8 cellular contexts compared by ENCODE assay signal in genomic region chr2:229921101-229921891, GRCh38. TPM values are rescaled to one million over a fixed set of nuclear protein-coding genes. Genes with fewer than 3 reads are reported as not detected.
A peak's percentile ranks its signal among the peaks of the same experiment; 100 is the strongest.
DNase-seq lines count a peak whose midpoint lies in the region; ATAC-seq, FAIRE-seq and TF ChIP-seq lines count a peak whose summit lies in the region.

No MANE protein-coding gene starts in this region.

- peaks cover 13% of the 10 kb centered on the region for H3K4me1 ChIP-seq in ACC112 (ENCODE audit: control insufficient read depth, insufficient read depth, low read length, unreplicated experiment)
- peaks cover 0 to 6% (median 2%) of the 10 kb centered on the region in 4 experiments; a peak in 1 of 7 replicates for H3K4me1 ChIP-seq in H1 (replicated peaks in 1 of 4; ENCODE audit: control insufficient read depth in 3 of 4, insufficient read depth in 4 of 4, low read length in 3 of 4)
- H3K4me1 ChIP-seq in mesodermal cell (ENCODE audit: control insufficient read depth, insufficient read depth, low read length, poor library complexity, severe bottlenecking): no peaks in the 10 kb centered on the region

- H3K36me3 ChIP-seq in ACC112 (ENCODE audit: insufficient read depth, low read length) (peaks cover 12% of the 10 kb centered on the region), H1 (ENCODE audit: control insufficient read depth in 2 of 4, insufficient read depth in 4 of 4, low read length in 3 of 4) (peaks cover 0 to 4% (median 0%) of the 10 kb centered on the region in 4 experiments; a peak in 1 of 8 replicates), mesodermal cell (ENCODE audit: control insufficient read depth, insufficient read depth, low read length) (peaks cover 20% of the 10 kb centered on the region)

- peak overlapping the region in 3 of 4 experiments; percentile 41 to 75 (median 42); a peak in 6 of 7 replicates for H3K9ac ChIP-seq in H1 (replicated peaks in 1 of 4; ENCODE audit: extremely low read depth in 1 of 4, low read depth in 3 of 4, low read length in 3 of 4)

- H3K4ac ChIP-seq in H1 (replicated peaks; ENCODE audit: insufficient read length, low read depth, low read length): no peak overlapping the region

- H3K9me3 Mint-ChIP-seq in activated CD8-positive, alpha-beta memory T cell treated with anti-CD3 and anti-CD28 coated beads, Interleukin-2, amount 10 ng/mL, durations not matched to agents 7 days and 5 days (ENCODE audit: low read depth): no peaks in the 10 kb centered on the region

- no peak for FAIRE-seq in H1 (lab: Jason Lieb, UNC)

- no peaks in the 10 kb centered on the region for H3K9me3 ChIP-seq in H1 (ENCODE audit: insufficient read depth in 2 of 2, low read depth in 1 of 2, low read length in 1 of 2)
- H3K9me3 ChIP-seq in mesodermal cell (ENCODE audit: control insufficient read depth, low read length): no peaks in the 10 kb centered on the region

- no peak overlapping the region for H3K14ac ChIP-seq in H1 (ENCODE audit: insufficient read length)

- H3K56ac ChIP-seq in H1 (replicated peaks; ENCODE audit: insufficient read length, low read depth, low read length): peak overlapping the region; percentile 86

- peak; percentile 11 for ATAC-seq in GM18517 (IDR thresholded peaks at IDR 0.05; ENCODE audit: unreplicated experiment)
- peak; percentile 15 for ATAC-seq in HG03064 (IDR thresholded peaks at IDR 0.05; ENCODE audit: low read depth, unreplicated experiment)
- peak; percentile 16 for ATAC-seq in activated CD8-positive, alpha-beta memory T cell treated with anti-CD3 and anti-CD28 coated beads, Interleukin-2, amount 10 ng/mL, durations not matched to agents 7 days and 5 days

- TF ChIP-seq EP300 in H1 (IDR thresholded peaks at IDR 0.05; ENCODE audit: borderline replicate concordance in 1 of 2, low read depth in 2 of 2, low read length in 2 of 2): no peak

- H3K27ac Mint-ChIP-seq in activated CD8-positive, alpha-beta memory T cell treated with anti-CD3 and anti-CD28 coated beads, Interleukin-2, amount 10 ng/mL, durations not matched to agents 7 days and 5 days: peak overlapping the region; percentile 99

- H2BK15ac ChIP-seq in H1 (ENCODE audit: low read length): no peak overlapping the region

- peak overlapping the region; percentile 89 to 93 for H3K4me2 ChIP-seq in H1 (ENCODE audit: insufficient read depth in 1 of 2, low read depth in 2 of 2, low read length in 2 of 2)

- CTCF ChIA-PET in activated CD8-positive, alpha-beta memory T cell treated with anti-CD3 and anti-CD28 coated beads, Interleukin-2, amount 10 ng/mL, durations not matched to agents 7 days and 5 days (lab: Charles Lee): interaction anchor here (0.6 to 3.1 kb wide), 7 partner anchors 11 to 1132 kb away, joined by 3 to 16 read pairs (median 3); no protein-coding TSS in a partner anchor
- CTCF ChIA-PET in H1 (lab: Charles Lee; ENCODE audit: partially characterized antibody): interaction anchor here (0.6 to 1.2 kb wide), 2 partner anchors 10 to 124 kb away, joined by 3 to 4 read pairs; no protein-coding TSS in a partner anchor

- H3K4me3 Mint-ChIP-seq in activated CD8-positive, alpha-beta memory T cell treated with anti-CD3 and anti-CD28 coated beads, Interleukin-2, amount 10 ng/mL, durations not matched to agents 7 days and 5 days: peak overlapping the region; percentile 99

- TF ChIP-seq CTCF in H1 (IDR thresholded peaks at IDR 0.05; ENCODE audit: control extremely low read depth in 1 of 3, insufficient read depth in 1 of 3, low read depth in 1 of 3, low read length in 3 of 3): no peak

- no peaks in the 10 kb centered on the region for H3K27me3 Mint-ChIP-seq in activated CD8-positive, alpha-beta memory T cell treated with anti-CD3 and anti-CD28 coated beads, Interleukin-2, amount 10 ng/mL, durations not matched to agents 7 days and 5 days

- H3K27me3 ChIP-seq in ACC112 (ENCODE audit: insufficient read depth, low read length) (no peaks in the 10 kb centered on the region), H1 (replicated peaks in 1 of 4; ENCODE audit: control insufficient read depth in 3 of 4, extremely low read depth in 1 of 4, insufficient read depth in 3 of 4, low read length in 3 of 4) (no peaks in the 10 kb centered on the region)

- H2AFZ ChIP-seq in ACC112 (ENCODE audit: low read length, unreplicated experiment): peak overlapping the region; percentile 28
- H2AFZ ChIP-seq in H1 (ENCODE audit: low read length): no peak overlapping the region

- no peaks in the 10 kb centered on the region for H3K79me1 ChIP-seq in H1 (ENCODE audit: low read depth, low read length)

- H4K20me1 ChIP-seq in H1 (replicated peaks in 1 of 2; ENCODE audit: control insufficient read depth in 1 of 2, insufficient read depth in 2 of 2, low read length in 2 of 2): peaks cover 5 to 7% of the 10 kb centered on the region in 2 experiments

- 0% methylated on average over 26 of the region's 60 CpGs; no CpG with 5 or more reads in 1 of the 2 experiments for WGBS in H1 (ENCODE audit: extremely low coverage in 1 of 2, insufficient coverage in 1 of 2, insufficient read length in 1 of 2, insufficient replicate concordance in 2 of 2, low coverage in 1 of 2, low lambda C conversion rate in 2 of 2, missing lambda C conversion rate in 1 of 2), 2 experiments
- WGBS in mesodermal cell (ENCODE audit: insufficient coverage in 2 of 2), 2 experiments: 0% methylated on average over 37 to 40 of the region's 60 CpGs

- no peak for TF ChIP-seq RAD21 in H1 (IDR thresholded peaks at IDR 0.05 in 1 of 2, conservative IDR thresholded peaks at IDR 0.05 in 1 of 2; ENCODE audit: low read depth in 2 of 2, low read length in 2 of 2)

- H4K5ac ChIP-seq in H1 (ENCODE audit: insufficient read length, low read depth, low read length): peak overlapping the region; percentile 61

- H3K27ac ChIP-seq in ACC112 (ENCODE audit: low read depth, low read length) (peak overlapping the region; percentile 94), H1 (ENCODE audit: low read depth, low read length) (peak overlapping the region; percentile 60; the same call in 1 of the 2 replicates), mesodermal cell (ENCODE audit: low read depth, low read length, severe bottlenecking) (peak overlapping the region; percentile 91)

- H3K23ac ChIP-seq in H1 (ENCODE audit: insufficient read length): no peak overlapping the region

- no peak overlapping the region for H2BK12ac ChIP-seq in H1 (ENCODE audit: low read depth, low read length)

- H4K8ac ChIP-seq in H1 (ENCODE audit: extremely low read depth, insufficient read depth, low read length): peak overlapping the region; percentile 85; the same call in 1 of the 2 replicates

- H3K23me2 ChIP-seq in H1 (ENCODE audit: low read depth, low read length): peaks cover 8% of the 10 kb centered on the region; the same call in 1 of the 2 replicates

- TF ChIP-seq POLR2A in H1 (IDR thresholded peaks at IDR 0.05; ENCODE audit: control extremely low read depth in 1 of 2, low read depth in 2 of 2, low read length in 2 of 2): no peak

- H3K4me3 ChIP-seq in ACC112 (ENCODE audit: low read depth, low read length) (peak overlapping the region; percentile 93), H1 (ENCODE audit: extremely low read depth in 1 of 4, insufficient read depth in 2 of 4, low read depth in 3 of 4, low read length in 4 of 4) (peak overlapping the region; percentile 81 to 100 (median 86)), mesodermal cell (ENCODE audit: extremely low read depth, insufficient read depth, low read length, poor library complexity, severe bottlenecking) (peak overlapping the region; percentile 91)

- no peak overlapping the region for H2BK5ac ChIP-seq in H1 (ENCODE audit: low read depth, low read length)

- H3K4me1 Mint-ChIP-seq in activated CD8-positive, alpha-beta memory T cell treated with anti-CD3 and anti-CD28 coated beads, Interleukin-2, amount 10 ng/mL, durations not matched to agents 7 days and 5 days: peaks cover 47% of the 10 kb centered on the region

- no peak overlapping the region for H2AK5ac ChIP-seq in H1 (ENCODE audit: low read depth, low read length)

- no peak overlapping the region; the same call in none of the 2 replicates for H3K18ac ChIP-seq in H1 (ENCODE audit: extremely low read depth, low read length)

- peaks cover 33% of the 10 kb centered on the region for H3K36me3 Mint-ChIP-seq in activated CD8-positive, alpha-beta memory T cell treated with anti-CD3 and anti-CD28 coated beads, Interleukin-2, amount 10 ng/mL, durations not matched to agents 7 days and 5 days

- H2BK120ac ChIP-seq in H1 (replicated peaks; ENCODE audit: low read depth, low read length): no peak overlapping the region

- DNase-seq in NCI-H510A (lab: John Stamatoyannopoulos, UW) (peak; percentile 75), H1 (ENCODE audit: low read depth in 1 of 2, low spot score in 2 of 2) (peak in 1 of 2 experiments; percentile 76)
- peak; percentile 85 for DNase-seq in activated CD8-positive, alpha-beta memory T cell treated with anti-CD3 and anti-CD28 coated beads, Interleukin-2, amount 10 ng/mL, durations not matched to agents 7 days and 5 days
- peak; percentile 31 to 46 for DNase-seq in stimulated activated CD8-positive, alpha-beta memory T cell treated with anti-CD3 and anti-CD28 coated beads, Interleukin-2, amount 100 ng/mL, for 1 hour (ENCODE audit: low read depth in 2 of 2)

- no peak overlapping the region for H2BK20ac ChIP-seq in H1 (ENCODE audit: low read length)

- POLR2A ChIA-PET in H1 (lab: Charles Lee; ENCODE audit: partially characterized antibody): interaction anchor here (0.8 to 1.3 kb wide), 5 partner anchors 11 to 160 kb away, joined by 3 read pairs; no protein-coding TSS in a partner anchor

- H4K91ac ChIP-seq in H1 (replicated peaks; ENCODE audit: insufficient read length, low read length): no peak overlapping the region

- peaks cover 70% of the 10 kb centered on the region for H3K79me2 ChIP-seq in ACC112 (ENCODE audit: control insufficient read depth, insufficient read depth, low read length, unreplicated experiment)
- H3K79me2 ChIP-seq in H1 (ENCODE audit: control insufficient read depth in 1 of 2, insufficient read depth in 2 of 2, low read length in 2 of 2): peaks cover 22 to 62% of the 10 kb centered on the region in 2 experiments

RNA-seq across cellular contexts. Expression of gene TRIP12, which starts 0.5 kb away (rescaled TPM):
- total RNA-seq in activated CD8-positive, alpha-beta memory T cell treated with anti-CD3 and anti-CD28 coated beads, Interleukin-2, amount 10 ng/mL, durations not matched to agents 7 days and 5 days: 100 to 1,000 TPM; 235 to 270 TPM
- total RNA-seq in H1 (2021; fragmentation: NEBNext Ultra II Directional; extraction: Animal tissue kit (Norgen Biotek cat#: 25700)): 155 and 174 TPM in 2 replicates
- polyA plus RNA-seq in H1 (2011; rRNA removed): 18.7 and 23.1 TPM in 2 replicates
- 36.2 TPM for polyA plus RNA-seq in H1 (2011; cell fraction: cytosol; rRNA removed)
- polyA plus RNA-seq in H1 (2011; cell fraction: nucleus; rRNA removed): 64.4 TPM
- polyA plus RNA-seq in H1 (2012, experiment 1 of 2): 46.3 to 72.2 TPM (median 63.1 TPM) in 4 replicates
- polyA plus RNA-seq in H1 (2012, experiment 2 of 2): 2.9 TPM
- polyA plus RNA-seq in H1 (2013, experiment 1 of 2): 53.9 TPM
- 55.4 TPM for polyA plus RNA-seq in H1 (2013, experiment 2 of 2)
- 214 and 256 TPM in 2 replicates for polyA minus RNA-seq in H1 (2011; rRNA and poly(A)+ RNA removed)
- polyA minus RNA-seq in H1 (2011; cell fraction: cytosol; rRNA and poly(A)+ RNA removed): 133 TPM
- 237 TPM for polyA minus RNA-seq in H1 (2011; cell fraction: nucleus; rRNA and poly(A)+ RNA removed)
- 104 TPM for polyA plus RNA-seq in mesodermal cell (2013, experiment 1 of 2)
- 103 TPM for polyA plus RNA-seq in mesodermal cell (2013, experiment 2 of 2)

RNA-seq across cellular contexts. Expression of gene FBXO36, which starts 1.0 kb away (rescaled TPM):
- total RNA-seq in activated CD8-positive, alpha-beta memory T cell treated with anti-CD3 and anti-CD28 coated beads, Interleukin-2, amount 10 ng/mL, durations not matched to agents 7 days and 5 days: 1 to 10 TPM in 1 of 2 experiments, under 1 TPM in 1; 0.54 to 1.4 TPM
- 2.8 and 3.4 TPM in 2 replicates for total RNA-seq in H1 (2021; fragmentation: NEBNext Ultra II Directional; extraction: Animal tissue kit (Norgen Biotek cat#: 25700))
- 2.2 and 3.4 TPM in 2 replicates for polyA plus RNA-seq in H1 (2011; rRNA removed)
- 3.7 TPM for polyA plus RNA-seq in H1 (2011; cell fraction: cytosol; rRNA removed)
- 2.1 TPM for polyA plus RNA-seq in H1 (2011; cell fraction: nucleus; rRNA removed)
- 2.7 to 3.3 TPM (median 2.8 TPM) in 4 replicates for polyA plus RNA-seq in H1 (2012, experiment 1 of 2)
- polyA plus RNA-seq in H1 (2012, experiment 2 of 2): 1.3 TPM
- polyA plus RNA-seq in H1 (2013, experiment 1 of 2): 2.3 TPM
- 2.2 TPM for polyA plus RNA-seq in H1 (2013, experiment 2 of 2)
- 7.1 and 8.6 TPM in 2 replicates for polyA minus RNA-seq in H1 (2011; rRNA and poly(A)+ RNA removed)
- polyA minus RNA-seq in H1 (2011; cell fraction: cytosol; rRNA and poly(A)+ RNA removed): 3.2 TPM
- 5.4 TPM for polyA minus RNA-seq in H1 (2011; cell fraction: nucleus; rRNA and poly(A)+ RNA removed)
- polyA plus RNA-seq in mesodermal cell (2013, experiment 1 of 2): 8.9 TPM
- polyA plus RNA-seq in mesodermal cell (2013, experiment 2 of 2): 6.9 TPM
